Comparison of ENCODE assay signal across 1 cellular context in the genomic region with DNA sequence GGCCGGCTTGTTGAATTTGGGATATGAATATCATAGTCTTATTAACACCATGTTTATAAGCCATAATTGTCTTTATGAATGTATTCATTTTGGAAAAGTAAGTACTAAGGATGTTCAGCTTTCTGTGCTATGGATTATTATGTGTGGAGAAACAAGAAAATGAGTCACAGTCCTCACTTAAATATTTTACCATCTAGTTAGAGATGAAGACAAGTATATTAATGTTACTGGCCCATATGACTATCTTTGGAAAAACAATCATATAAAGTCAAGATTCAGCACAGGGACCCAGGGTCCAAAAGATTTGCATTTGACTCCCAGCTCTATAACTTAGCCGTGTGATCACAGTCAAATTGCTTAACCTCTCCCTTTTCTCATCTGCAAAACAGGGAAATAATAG.
TF ChIP-seq lines count a peak whose summit lies in the region.

No MANE protein-coding gene starts in this region.

TF ChIP-seq in IMR-90, 13 proteins besides CTCF, POLR2A, EP300 and RAD21 (continued from another document):
- TF ChIP-seq, protein P1, sequence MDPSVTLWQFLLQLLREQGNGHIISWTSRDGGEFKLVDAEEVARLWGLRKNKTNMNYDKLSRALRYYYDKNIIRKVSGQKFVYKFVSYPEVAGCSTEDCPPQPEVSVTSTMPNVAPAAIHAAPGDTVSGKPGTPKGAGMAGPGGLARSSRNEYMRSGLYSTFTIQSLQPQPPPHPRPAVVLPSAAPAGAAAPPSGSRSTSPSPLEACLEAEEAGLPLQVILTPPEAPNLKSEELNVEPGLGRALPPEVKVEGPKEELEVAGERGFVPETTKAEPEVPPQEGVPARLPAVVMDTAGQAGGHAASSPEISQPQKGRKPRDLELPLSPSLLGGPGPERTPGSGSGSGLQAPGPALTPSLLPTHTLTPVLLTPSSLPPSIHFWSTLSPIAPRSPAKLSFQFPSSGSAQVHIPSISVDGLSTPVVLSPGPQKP (IDR thresholded peaks at IDR 0.05; ENCODE audit: borderline replicate concordance, low read depth, low read length): no peak
